Comparison of ENCODE assay signal across 1 cellular context in genomic region chr21:46515109-46515508, GRCh38.
TF ChIP-seq lines count a peak whose summit lies in the region.

No MANE protein-coding gene starts in this region.

TF ChIP-seq in GM23338, 12 proteins besides CTCF, POLR2A, EP300 and RAD21 (continued from another document):
- TF ChIP-seq, protein P1, sequence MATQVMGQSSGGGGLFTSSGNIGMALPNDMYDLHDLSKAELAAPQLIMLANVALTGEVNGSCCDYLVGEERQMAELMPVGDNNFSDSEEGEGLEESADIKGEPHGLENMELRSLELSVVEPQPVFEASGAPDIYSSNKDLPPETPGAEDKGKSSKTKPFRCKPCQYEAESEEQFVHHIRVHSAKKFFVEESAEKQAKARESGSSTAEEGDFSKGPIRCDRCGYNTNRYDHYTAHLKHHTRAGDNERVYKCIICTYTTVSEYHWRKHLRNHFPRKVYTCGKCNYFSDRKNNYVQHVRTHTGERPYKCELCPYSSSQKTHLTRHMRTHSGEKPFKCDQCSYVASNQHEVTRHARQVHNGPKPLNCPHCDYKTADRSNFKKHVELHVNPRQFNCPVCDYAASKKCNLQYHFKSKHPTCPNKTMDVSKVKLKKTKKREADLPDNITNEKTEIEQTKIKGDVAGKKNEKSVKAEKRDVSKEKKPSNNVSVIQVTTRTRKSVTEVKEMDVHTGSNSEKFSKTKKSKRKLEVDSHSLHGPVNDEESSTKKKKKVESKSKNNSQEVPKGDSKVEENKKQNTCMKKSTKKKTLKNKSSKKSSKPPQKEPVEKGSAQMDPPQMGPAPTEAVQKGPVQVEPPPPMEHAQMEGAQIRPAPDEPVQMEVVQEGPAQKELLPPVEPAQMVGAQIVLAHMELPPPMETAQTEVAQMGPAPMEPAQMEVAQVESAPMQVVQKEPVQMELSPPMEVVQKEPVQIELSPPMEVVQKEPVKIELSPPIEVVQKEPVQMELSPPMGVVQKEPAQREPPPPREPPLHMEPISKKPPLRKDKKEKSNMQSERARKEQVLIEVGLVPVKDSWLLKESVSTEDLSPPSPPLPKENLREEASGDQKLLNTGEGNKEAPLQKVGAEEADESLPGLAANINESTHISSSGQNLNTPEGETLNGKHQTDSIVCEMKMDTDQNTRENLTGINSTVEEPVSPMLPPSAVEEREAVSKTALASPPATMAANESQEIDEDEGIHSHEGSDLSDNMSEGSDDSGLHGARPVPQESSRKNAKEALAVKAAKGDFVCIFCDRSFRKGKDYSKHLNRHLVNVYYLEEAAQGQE (IDR thresholded peaks at IDR 0.05; ENCODE audit: unreplicated experiment): no peak
- TF ChIP-seq, protein P2, sequence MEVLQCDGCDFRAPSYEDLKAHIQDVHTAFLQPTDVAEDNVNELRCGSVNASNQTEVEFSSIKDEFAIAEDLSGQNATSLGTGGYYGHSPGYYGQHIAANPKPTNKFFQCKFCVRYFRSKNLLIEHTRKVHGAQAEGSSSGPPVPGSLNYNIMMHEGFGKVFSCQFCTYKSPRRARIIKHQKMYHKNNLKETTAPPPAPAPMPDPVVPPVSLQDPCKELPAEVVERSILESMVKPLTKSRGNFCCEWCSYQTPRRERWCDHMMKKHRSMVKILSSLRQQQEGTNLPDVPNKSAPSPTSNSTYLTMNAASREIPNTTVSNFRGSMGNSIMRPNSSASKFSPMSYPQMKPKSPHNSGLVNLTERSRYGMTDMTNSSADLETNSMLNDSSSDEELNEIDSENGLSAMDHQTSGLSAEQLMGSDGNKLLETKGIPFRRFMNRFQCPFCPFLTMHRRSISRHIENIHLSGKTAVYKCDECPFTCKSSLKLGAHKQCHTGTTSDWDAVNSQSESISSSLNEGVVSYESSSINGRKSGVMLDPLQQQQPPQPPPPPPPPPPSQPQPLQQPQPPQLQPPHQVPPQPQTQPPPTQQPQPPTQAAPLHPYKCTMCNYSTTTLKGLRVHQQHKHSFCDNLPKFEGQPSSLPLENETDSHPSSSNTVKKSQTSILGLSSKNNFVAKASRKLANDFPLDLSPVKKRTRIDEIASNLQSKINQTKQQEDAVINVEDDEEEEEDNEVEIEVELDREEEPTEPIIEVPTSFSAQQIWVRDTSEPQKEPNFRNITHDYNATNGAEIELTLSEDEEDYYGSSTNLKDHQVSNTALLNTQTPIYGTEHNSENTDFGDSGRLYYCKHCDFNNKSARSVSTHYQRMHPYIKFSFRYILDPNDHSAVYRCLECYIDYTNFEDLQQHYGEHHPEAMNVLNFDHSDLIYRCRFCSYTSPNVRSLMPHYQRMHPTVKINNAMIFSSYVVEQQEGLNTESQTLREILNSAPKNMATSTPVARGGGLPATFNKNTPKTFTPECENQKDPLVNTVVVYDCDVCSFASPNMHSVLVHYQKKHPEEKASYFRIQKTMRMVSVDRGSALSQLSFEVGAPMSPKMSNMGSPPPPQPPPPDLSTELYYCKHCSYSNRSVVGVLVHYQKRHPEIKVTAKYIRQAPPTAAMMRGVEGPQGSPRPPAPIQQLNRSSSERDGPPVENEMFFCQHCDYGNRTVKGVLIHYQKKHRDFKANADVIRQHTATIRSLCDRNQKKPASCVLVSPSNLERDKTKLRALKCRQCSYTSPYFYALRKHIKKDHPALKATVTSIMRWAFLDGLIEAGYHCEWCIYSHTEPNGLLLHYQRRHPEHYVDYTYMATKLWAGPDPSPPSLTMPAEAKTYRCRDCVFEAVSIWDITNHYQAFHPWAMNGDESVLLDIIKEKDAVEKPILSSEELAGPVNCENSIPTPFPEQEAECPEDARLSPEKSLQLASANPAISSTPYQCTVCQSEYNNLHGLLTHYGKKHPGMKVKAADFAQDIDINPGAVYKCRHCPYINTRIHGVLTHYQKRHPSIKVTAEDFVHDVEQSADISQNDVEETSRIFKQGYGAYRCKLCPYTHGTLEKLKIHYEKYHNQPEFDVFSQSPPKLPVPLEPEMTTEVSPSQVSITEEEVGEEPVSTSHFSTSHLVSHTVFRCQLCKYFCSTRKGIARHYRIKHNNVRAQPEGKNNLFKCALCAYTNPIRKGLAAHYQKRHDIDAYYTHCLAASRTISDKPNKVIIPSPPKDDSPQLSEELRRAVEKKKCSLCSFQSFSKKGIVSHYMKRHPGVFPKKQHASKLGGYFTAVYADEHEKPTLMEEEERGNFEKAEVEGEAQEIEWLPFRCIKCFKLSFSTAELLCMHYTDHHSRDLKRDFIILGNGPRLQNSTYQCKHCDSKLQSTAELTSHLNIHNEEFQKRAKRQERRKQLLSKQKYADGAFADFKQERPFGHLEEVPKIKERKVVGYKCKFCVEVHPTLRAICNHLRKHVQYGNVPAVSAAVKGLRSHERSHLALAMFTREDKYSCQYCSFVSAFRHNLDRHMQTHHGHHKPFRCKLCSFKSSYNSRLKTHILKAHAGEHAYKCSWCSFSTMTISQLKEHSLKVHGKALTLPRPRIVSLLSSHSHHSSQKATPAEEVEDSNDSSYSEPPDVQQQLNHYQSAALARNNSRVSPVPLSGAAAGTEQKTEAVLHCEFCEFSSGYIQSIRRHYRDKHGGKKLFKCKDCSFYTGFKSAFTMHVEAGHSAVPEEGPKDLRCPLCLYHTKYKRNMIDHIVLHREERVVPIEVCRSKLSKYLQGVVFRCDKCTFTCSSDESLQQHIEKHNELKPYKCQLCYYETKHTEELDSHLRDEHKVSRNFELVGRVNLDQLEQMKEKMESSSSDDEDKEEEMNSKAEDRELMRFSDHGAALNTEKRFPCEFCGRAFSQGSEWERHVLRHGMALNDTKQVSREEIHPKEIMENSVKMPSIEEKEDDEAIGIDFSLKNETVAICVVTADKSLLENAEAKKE (CRISPR knock-in tag; IDR thresholded peaks at IDR 0.05): no peak
TF ChIP-seq in GM23338: peak in this region for 0.
